8 cellular contexts compared by ENCODE assay signal in genomic region chr6:25788305-25788922, GRCh38. TPM values are rescaled to one million over a fixed set of nuclear protein-coding genes. Genes with fewer than 3 reads are reported as not detected.
A peak's percentile ranks its signal among the peaks of the same experiment; 100 is the strongest.
DNase-seq lines count a peak whose midpoint lies in the region; ATAC-seq and TF ChIP-seq lines count a peak whose summit lies in the region.

No MANE protein-coding gene starts in this region.

- no peaks in the 10 kb centered on the region for H3K27me3 ChIP-seq in MG63

- H3K4me3 Mint-ChIP-seq in osteocyte (ENCODE audit: unreplicated experiment): no peak overlapping the region

- ATAC-seq in HG03460 (IDR thresholded peaks at IDR 0.05; ENCODE audit: unreplicated experiment): no peak

- H3K27ac Mint-ChIP-seq in osteocyte (ENCODE audit: unreplicated experiment): no peak overlapping the region

- TF ChIP-seq CTCF in epithelial cell of proximal tubule (conservative IDR thresholded peaks at IDR 0.05; ENCODE audit: low read depth, low read length) (peak; percentile 83), osteocyte (IDR thresholded peaks at IDR 0.05) (peak; percentile 35)

- no peak overlapping the region for H3K4me3 ChIP-seq in MG63
- no peak overlapping the region for H3K4me3 ChIP-seq in epithelial cell of proximal tubule (ENCODE audit: low read depth, low read length)

- H3K36me3 Mint-ChIP-seq in osteocyte (ENCODE audit: unreplicated experiment): no peaks in the 10 kb centered on the region

- no peaks in the 10 kb centered on the region for H3K9me3 ChIP-seq in MG63

- DNase-seq in SHP77 (lab: John Stamatoyannopoulos, UW) (peak; percentile 23 to 37), SHP77 treated with DMSO at 0.1 percent for 48 hours (lab: John Stamatoyannopoulos, UW) (no peak), MG63 (peak; percentile 26), epithelial cell of proximal tubule (ENCODE audit: low read depth) (no peak), osteocyte (ENCODE audit: extremely low spot score, unreplicated experiment) (no peak), NCI-H2196 treated with DMSO at 0.1 percent for 48 hours (lab: John Stamatoyannopoulos, UW; ENCODE audit: unreplicated experiment) (no peak)
- peak; percentile 59 for DNase-seq in activated CD4-positive, alpha-beta T cell treated with anti-CD3 and anti-CD28 coated beads for 48 hours

- peaks cover 8% of the 10 kb centered on the region for H3K27me3 Mint-ChIP-seq in osteocyte (ENCODE audit: unreplicated experiment)

- H3K9me3 Mint-ChIP-seq in osteocyte (ENCODE audit: unreplicated experiment): no peaks in the 10 kb centered on the region

- H3K36me3 ChIP-seq in MG63: no peaks in the 10 kb centered on the region

- no peaks in the 10 kb centered on the region for H3K4me1 Mint-ChIP-seq in osteocyte (ENCODE audit: unreplicated experiment)

RNA-seq across cellular contexts. Expression of gene SLC17A4, which starts 33.9 kb away (rescaled TPM):
- not detected in 2 replicates for total RNA-seq in MG63 (2014; rRNA removed; shearing (Covaris generic); ENCODE audit: low replicate concordance)
- not detected in 2 replicates for total RNA-seq in epithelial cell of proximal tubule
- not detected in 2 replicates for total RNA-seq in osteocyte

RNA-seq across cellular contexts. Expression of gene SLC17A1, which starts 43.4 kb away (rescaled TPM):
- not detected in 2 replicates for total RNA-seq in MG63 (2014; rRNA removed; shearing (Covaris generic); ENCODE audit: low replicate concordance)
- total RNA-seq in epithelial cell of proximal tubule (not detected in 2 replicates), osteocyte (not detected in 2 replicates)

Comparison
In these comparisons a context has a peak if more than half of its experiments do, and no peak if none do; other contexts are left out.
1. DNase-seq: peak in SHP77 (2 of 2), MG63 (single experiment) and activated CD4-positive, alpha-beta T cell treated with anti-CD3 and anti-CD28 coated beads for 48 hours (single experiment); none in SHP77 treated with DMSO at 0.1 percent for 48 hours (single experiment), epithelial cell of proximal tubule (single experiment), osteocyte (single experiment) and NCI-H2196 treated with DMSO at 0.1 percent for 48 hours (single experiment).